In genomic region chr9:20553750-20554149, GRCh38 we compare ENCODE assay signal across 1 cellular context.
TF ChIP-seq lines count a peak whose summit lies in the region.

No MANE protein-coding gene starts in this region.

TF ChIP-seq in A549, 52 proteins besides CTCF, POLR2A, EP300 and RAD21 (continued from another document):
- TF ChIP-seq REST (IDR thresholded peaks at IDR 0.05) (no peak), ZFP36 (IDR thresholded peaks at IDR 0.05; ENCODE audit: borderline replicate concordance, partially characterized antibody) (no peak)
TF ChIP-seq in A549: peak in this region for 0.
